In the genomic region with DNA sequence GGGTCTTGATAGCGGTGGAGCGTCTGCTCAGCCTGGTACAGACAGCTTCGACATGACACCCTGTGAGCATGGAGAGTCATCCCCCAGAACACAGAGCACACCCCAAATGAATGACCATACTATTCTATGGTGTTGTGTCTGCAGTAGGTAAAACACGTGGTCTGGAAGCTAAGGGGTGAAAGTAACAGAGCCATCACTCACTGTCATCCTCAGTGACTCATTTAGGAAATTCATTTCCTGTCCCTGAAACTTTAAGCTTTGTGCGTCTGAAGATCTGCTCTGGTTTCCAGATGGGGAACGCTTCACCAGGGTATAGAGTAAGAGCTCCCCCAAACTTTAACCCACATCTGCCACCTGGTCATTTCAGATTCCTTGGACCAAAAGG, we compare ENCODE assay signal across 15 cellular contexts.
DNase-seq lines count a peak whose midpoint lies in the region; ATAC-seq and TF ChIP-seq lines count a peak whose summit lies in the region.
"Had no signal": no experiment of that assay in that cellular context is flagged by ENCODE, and none has a peak within 500 bp of the region (broad histone marks: within the 10 kb centered on the region; RNA-seq: fewer than 3 reads in every experiment).

No MANE protein-coding gene starts in this region.

- ATAC-seq in HG02884 (IDR thresholded peaks at IDR 0.05; ENCODE audit: unreplicated experiment): no peak

- H3K4me1 Mint-ChIP-seq in T-helper 2 cell treated with Interferon-gamma antibody and Interleukin-4, amounts not matched to agents 5 μg/mL and 100 μg/mL, for 36 hours (ENCODE audit: low read depth): peaks cover 24% of the 10 kb centered on the region

- peaks cover 21% of the 10 kb centered on the region for H3K27me3 Mint-ChIP-seq in T-helper 2 cell treated with Interferon-gamma antibody and Interleukin-4, amounts not matched to agents 5 μg/mL and 100 μg/mL, for 36 hours (ENCODE audit: low read depth)

- H3K36me3 Mint-ChIP-seq in T-helper 2 cell treated with Interferon-gamma antibody and Interleukin-4, amounts not matched to agents 5 μg/mL and 100 μg/mL, for 36 hours (ENCODE audit: low read depth): peaks cover 2% of the 10 kb centered on the region

- H3K9me3 Mint-ChIP-seq in T-helper 2 cell treated with Interferon-gamma antibody and Interleukin-4, amounts not matched to agents 5 μg/mL and 100 μg/mL, for 36 hours: peaks cover 4% of the 10 kb centered on the region

- DNase-seq in DMS 273 (lab: John Stamatoyannopoulos, UW; ENCODE audit: unreplicated experiment) (peak; percentile 52), DMS 273 treated with DMSO at 0.1 percent for 48 hours (lab: John Stamatoyannopoulos, UW) (no peak), HFF-Myc (ENCODE audit: extremely low read depth, low read depth) (peak; percentile 38), glomerular endothelial cell (ENCODE audit: extremely low read depth, low read depth, low spot score) (peak; percentile 4), NCI-H526 treated with DMSO at 0.1 percent for 48 hours (lab: John Stamatoyannopoulos, UW) (no peak), inferior parietal cortex (ENCODE audit: extremely low spot score) (no peak)
- DNase-seq in T-helper 2 cell treated with Interferon-gamma antibody and Interleukin-4, amounts not matched to agents 5 μg/mL and 100 μg/mL, for 36 hours (ENCODE audit: low spot score): peak; percentile 13
- DNase-seq: aorta, erythroblast, GOT3, kidney, NCI-H1048, nucleus accumbens, substantia nigra had no signal

- H3K27ac Mint-ChIP-seq in T-helper 2 cell treated with Interferon-gamma antibody and Interleukin-4, amounts not matched to agents 5 μg/mL and 100 μg/mL, for 36 hours: peak overlapping the region; percentile 35

- no peak overlapping the region for H3K4me3 ChIP-seq in HFF-Myc (replicated peaks; ENCODE audit: low read depth, low read length)

- peak overlapping the region; percentile 72 for H3K4me3 Mint-ChIP-seq in T-helper 2 cell treated with Interferon-gamma antibody and Interleukin-4, amounts not matched to agents 5 μg/mL and 100 μg/mL, for 36 hours

- TF ChIP-seq CTCF in HFF-Myc (IDR thresholded peaks at IDR 0.05; ENCODE audit: low read depth, low read length, missing control alignments): no peak

Comparison
In these comparisons a context has a peak if more than half of its experiments do, and no peak if none do; other contexts are left out.
1. DNase-seq: peak in DMS 273 (single experiment), HFF-Myc (single experiment), T-helper 2 cell treated with Interferon-gamma antibody and Interleukin-4, amounts not matched to agents 5 μg/mL and 100 μg/mL, for 36 hours (single experiment) and glomerular endothelial cell (single experiment); none in DMS 273 treated with DMSO at 0.1 percent for 48 hours (single experiment), NCI-H526 treated with DMSO at 0.1 percent for 48 hours (single experiment) and inferior parietal cortex (single experiment).